Comparison of ENCODE assay signal across 1 cellular context in the genomic region with DNA sequence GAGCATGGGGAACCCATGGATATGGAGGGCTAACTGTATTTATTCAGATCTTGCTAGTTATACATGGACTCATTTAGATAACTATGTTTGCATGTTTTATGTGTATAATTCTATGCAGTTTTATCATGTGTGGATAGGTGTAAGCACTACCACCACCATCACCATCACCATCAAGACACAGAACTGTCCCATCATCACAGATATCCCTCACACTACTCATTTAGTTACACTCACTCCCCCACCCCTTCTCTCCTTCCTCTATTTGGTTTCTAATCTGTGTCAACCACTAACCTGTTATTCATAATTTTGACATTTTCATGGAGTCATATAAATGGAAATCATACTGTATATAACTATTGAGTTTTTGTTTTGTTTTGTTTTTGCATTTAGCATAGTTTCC.
TF ChIP-seq lines count a peak whose summit lies in the region.

No MANE protein-coding gene starts in this region.

TF ChIP-seq in WTC11, 78 proteins besides CTCF, POLR2A, EP300 and RAD21 (continued from another document):
- TF ChIP-seq, protein P1, sequence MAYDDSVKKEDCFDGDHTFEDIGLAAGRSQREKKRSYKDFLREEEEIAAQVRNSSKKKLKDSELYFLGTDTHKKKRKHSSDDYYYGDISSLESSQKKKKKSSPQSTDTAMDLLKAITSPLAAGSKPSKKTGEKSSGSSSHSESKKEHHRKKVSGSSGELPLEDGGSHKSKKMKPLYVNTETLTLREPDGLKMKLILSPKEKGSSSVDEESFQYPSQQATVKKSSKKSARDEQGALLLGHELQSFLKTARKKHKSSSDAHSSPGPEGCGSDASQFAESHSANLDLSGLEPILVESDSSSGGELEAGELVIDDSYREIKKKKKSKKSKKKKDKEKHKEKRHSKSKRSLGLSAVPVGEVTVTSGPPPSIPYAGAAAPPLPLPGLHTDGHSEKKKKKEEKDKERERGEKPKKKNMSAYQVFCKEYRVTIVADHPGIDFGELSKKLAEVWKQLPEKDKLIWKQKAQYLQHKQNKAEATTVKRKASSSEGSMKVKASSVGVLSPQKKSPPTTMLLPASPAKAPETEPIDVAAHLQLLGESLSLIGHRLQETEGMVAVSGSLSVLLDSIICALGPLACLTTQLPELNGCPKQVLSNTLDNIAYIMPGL (CRISPR knock-in tag; IDR thresholded peaks at IDR 0.05): no peak
- TF ChIP-seq NR3C1 (CRISPR knock-in tag; conservative IDR thresholded peaks at IDR 0.05; ENCODE audit: low read depth): no peak
- TF ChIP-seq, protein P2, sequence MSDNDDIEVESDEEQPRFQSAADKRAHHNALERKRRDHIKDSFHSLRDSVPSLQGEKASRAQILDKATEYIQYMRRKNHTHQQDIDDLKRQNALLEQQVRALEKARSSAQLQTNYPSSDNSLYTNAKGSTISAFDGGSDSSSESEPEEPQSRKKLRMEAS (CRISPR knock-in tag; IDR thresholded peaks at IDR 0.05): no peak
- no peak for TF ChIP-seq ZBTB21 (CRISPR knock-in tag; IDR thresholded peaks at IDR 0.05; ENCODE audit: borderline replicate concordance)
- no peak for TF ChIP-seq ZNF423 (CRISPR knock-in tag; IDR thresholded peaks at IDR 0.05)
- no peak for TF ChIP-seq HMGA2 (CRISPR knock-in tag; IDR thresholded peaks at IDR 0.05)
- TF ChIP-seq ESRRA (CRISPR knock-in tag; IDR thresholded peaks at IDR 0.05; ENCODE audit: borderline replicate concordance): no peak
- TF ChIP-seq, protein P3, sequence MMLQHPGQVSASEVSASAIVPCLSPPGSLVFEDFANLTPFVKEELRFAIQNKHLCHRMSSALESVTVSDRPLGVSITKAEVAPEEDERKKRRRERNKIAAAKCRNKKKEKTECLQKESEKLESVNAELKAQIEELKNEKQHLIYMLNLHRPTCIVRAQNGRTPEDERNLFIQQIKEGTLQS (CRISPR knock-in tag; conservative IDR thresholded peaks at IDR 0.05): no peak
- TF ChIP-seq, protein P4, sequence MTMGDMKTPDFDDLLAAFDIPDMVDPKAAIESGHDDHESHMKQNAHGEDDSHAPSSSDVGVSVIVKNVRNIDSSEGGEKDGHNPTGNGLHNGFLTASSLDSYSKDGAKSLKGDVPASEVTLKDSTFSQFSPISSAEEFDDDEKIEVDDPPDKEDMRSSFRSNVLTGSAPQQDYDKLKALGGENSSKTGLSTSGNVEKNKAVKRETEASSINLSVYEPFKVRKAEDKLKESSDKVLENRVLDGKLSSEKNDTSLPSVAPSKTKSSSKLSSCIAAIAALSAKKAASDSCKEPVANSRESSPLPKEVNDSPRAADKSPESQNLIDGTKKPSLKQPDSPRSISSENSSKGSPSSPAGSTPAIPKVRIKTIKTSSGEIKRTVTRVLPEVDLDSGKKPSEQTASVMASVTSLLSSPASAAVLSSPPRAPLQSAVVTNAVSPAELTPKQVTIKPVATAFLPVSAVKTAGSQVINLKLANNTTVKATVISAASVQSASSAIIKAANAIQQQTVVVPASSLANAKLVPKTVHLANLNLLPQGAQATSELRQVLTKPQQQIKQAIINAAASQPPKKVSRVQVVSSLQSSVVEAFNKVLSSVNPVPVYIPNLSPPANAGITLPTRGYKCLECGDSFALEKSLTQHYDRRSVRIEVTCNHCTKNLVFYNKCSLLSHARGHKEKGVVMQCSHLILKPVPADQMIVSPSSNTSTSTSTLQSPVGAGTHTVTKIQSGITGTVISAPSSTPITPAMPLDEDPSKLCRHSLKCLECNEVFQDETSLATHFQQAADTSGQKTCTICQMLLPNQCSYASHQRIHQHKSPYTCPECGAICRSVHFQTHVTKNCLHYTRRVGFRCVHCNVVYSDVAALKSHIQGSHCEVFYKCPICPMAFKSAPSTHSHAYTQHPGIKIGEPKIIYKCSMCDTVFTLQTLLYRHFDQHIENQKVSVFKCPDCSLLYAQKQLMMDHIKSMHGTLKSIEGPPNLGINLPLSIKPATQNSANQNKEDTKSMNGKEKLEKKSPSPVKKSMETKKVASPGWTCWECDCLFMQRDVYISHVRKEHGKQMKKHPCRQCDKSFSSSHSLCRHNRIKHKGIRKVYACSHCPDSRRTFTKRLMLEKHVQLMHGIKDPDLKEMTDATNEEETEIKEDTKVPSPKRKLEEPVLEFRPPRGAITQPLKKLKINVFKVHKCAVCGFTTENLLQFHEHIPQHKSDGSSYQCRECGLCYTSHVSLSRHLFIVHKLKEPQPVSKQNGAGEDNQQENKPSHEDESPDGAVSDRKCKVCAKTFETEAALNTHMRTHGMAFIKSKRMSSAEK (CRISPR knock-in tag; IDR thresholded peaks at IDR 0.05; ENCODE audit: borderline replicate concordance): no peak
- no peak for TF ChIP-seq ELF4 (CRISPR knock-in tag; IDR thresholded peaks at IDR 0.05; ENCODE audit: low read depth)
- TF ChIP-seq, protein P5, sequence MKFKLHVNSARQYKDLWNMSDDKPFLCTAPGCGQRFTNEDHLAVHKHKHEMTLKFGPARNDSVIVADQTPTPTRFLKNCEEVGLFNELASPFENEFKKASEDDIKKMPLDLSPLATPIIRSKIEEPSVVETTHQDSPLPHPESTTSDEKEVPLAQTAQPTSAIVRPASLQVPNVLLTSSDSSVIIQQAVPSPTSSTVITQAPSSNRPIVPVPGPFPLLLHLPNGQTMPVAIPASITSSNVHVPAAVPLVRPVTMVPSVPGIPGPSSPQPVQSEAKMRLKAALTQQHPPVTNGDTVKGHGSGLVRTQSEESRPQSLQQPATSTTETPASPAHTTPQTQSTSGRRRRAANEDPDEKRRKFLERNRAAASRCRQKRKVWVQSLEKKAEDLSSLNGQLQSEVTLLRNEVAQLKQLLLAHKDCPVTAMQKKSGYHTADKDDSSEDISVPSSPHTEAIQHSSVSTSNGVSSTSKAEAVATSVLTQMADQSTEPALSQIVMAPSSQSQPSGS (CRISPR knock-in tag; IDR thresholded peaks at IDR 0.05; ENCODE audit: borderline replicate concordance, low read depth): no peak
